1 cellular context compared by ENCODE assay signal in the genomic region with DNA sequence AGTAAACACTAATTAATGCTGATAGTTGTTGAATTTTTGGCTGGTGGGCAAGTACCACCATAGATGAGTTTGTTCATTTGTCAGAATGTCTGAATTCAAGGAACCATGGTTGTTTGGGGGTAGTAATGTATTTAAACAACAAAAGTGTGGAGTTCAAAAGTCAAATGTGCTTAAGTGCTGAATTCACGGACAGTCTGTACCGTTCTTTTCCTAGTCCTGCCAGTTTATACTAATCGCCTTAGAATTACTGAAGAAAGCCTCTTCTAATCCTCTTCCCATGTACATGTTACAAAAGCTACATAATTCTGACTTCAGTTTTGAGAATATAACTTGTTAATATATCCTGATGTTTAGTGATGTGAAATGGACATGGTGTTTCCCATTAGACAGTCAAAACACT.
TF ChIP-seq lines count a peak whose summit lies in the region.

No MANE protein-coding gene starts in this region.

TF ChIP-seq in WTC11, 78 proteins besides CTCF, POLR2A, EP300 and RAD21 (continued from another document):
- TF ChIP-seq, protein P1, sequence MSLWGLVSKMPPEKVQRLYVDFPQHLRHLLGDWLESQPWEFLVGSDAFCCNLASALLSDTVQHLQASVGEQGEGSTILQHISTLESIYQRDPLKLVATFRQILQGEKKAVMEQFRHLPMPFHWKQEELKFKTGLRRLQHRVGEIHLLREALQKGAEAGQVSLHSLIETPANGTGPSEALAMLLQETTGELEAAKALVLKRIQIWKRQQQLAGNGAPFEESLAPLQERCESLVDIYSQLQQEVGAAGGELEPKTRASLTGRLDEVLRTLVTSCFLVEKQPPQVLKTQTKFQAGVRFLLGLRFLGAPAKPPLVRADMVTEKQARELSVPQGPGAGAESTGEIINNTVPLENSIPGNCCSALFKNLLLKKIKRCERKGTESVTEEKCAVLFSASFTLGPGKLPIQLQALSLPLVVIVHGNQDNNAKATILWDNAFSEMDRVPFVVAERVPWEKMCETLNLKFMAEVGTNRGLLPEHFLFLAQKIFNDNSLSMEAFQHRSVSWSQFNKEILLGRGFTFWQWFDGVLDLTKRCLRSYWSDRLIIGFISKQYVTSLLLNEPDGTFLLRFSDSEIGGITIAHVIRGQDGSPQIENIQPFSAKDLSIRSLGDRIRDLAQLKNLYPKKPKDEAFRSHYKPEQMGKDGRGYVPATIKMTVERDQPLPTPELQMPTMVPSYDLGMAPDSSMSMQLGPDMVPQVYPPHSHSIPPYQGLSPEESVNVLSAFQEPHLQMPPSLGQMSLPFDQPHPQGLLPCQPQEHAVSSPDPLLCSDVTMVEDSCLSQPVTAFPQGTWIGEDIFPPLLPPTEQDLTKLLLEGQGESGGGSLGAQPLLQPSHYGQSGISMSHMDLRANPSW (CRISPR knock-in tag; conservative IDR thresholded peaks at IDR 0.05; ENCODE audit: low read depth) = no peak
- TF ChIP-seq FOXK1 (CRISPR knock-in tag; IDR thresholded peaks at IDR 0.05) (no peak), IRF2 (CRISPR knock-in tag; IDR thresholded peaks at IDR 0.05; ENCODE audit: borderline replicate concordance, low read depth) (no peak), PRRX2 (CRISPR knock-in tag; IDR thresholded peaks at IDR 0.05) (no peak), MXD4 (CRISPR knock-in tag; IDR thresholded peaks at IDR 0.05; ENCODE audit: borderline replicate concordance) (no peak), TEAD4 (CRISPR knock-in tag; IDR thresholded peaks at IDR 0.05) (no peak), TCF7 (CRISPR knock-in tag; IDR thresholded peaks at IDR 0.05; ENCODE audit: low read depth) (no peak), ZNF121 (CRISPR knock-in tag; IDR thresholded peaks at IDR 0.05) (no peak)
- TF ChIP-seq, protein P2, sequence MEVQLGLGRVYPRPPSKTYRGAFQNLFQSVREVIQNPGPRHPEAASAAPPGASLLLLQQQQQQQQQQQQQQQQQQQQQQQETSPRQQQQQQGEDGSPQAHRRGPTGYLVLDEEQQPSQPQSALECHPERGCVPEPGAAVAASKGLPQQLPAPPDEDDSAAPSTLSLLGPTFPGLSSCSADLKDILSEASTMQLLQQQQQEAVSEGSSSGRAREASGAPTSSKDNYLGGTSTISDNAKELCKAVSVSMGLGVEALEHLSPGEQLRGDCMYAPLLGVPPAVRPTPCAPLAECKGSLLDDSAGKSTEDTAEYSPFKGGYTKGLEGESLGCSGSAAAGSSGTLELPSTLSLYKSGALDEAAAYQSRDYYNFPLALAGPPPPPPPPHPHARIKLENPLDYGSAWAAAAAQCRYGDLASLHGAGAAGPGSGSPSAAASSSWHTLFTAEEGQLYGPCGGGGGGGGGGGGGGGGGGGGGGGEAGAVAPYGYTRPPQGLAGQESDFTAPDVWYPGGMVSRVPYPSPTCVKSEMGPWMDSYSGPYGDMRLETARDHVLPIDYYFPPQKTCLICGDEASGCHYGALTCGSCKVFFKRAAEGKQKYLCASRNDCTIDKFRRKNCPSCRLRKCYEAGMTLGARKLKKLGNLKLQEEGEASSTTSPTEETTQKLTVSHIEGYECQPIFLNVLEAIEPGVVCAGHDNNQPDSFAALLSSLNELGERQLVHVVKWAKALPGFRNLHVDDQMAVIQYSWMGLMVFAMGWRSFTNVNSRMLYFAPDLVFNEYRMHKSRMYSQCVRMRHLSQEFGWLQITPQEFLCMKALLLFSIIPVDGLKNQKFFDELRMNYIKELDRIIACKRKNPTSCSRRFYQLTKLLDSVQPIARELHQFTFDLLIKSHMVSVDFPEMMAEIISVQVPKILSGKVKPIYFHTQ (CRISPR knock-in tag; IDR thresholded peaks at IDR 0.05) = no peak
- TF ChIP-seq, protein P3, sequence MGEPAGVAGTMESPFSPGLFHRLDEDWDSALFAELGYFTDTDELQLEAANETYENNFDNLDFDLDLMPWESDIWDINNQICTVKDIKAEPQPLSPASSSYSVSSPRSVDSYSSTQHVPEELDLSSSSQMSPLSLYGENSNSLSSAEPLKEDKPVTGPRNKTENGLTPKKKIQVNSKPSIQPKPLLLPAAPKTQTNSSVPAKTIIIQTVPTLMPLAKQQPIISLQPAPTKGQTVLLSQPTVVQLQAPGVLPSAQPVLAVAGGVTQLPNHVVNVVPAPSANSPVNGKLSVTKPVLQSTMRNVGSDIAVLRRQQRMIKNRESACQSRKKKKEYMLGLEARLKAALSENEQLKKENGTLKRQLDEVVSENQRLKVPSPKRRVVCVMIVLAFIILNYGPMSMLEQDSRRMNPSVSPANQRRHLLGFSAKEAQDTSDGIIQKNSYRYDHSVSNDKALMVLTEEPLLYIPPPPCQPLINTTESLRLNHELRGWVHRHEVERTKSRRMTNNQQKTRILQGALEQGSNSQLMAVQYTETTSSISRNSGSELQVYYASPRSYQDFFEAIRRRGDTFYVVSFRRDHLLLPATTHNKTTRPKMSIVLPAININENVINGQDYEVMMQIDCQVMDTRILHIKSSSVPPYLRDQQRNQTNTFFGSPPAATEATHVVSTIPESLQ (CRISPR knock-in tag; IDR thresholded peaks at IDR 0.05) = no peak
- TF ChIP-seq, protein P4, sequence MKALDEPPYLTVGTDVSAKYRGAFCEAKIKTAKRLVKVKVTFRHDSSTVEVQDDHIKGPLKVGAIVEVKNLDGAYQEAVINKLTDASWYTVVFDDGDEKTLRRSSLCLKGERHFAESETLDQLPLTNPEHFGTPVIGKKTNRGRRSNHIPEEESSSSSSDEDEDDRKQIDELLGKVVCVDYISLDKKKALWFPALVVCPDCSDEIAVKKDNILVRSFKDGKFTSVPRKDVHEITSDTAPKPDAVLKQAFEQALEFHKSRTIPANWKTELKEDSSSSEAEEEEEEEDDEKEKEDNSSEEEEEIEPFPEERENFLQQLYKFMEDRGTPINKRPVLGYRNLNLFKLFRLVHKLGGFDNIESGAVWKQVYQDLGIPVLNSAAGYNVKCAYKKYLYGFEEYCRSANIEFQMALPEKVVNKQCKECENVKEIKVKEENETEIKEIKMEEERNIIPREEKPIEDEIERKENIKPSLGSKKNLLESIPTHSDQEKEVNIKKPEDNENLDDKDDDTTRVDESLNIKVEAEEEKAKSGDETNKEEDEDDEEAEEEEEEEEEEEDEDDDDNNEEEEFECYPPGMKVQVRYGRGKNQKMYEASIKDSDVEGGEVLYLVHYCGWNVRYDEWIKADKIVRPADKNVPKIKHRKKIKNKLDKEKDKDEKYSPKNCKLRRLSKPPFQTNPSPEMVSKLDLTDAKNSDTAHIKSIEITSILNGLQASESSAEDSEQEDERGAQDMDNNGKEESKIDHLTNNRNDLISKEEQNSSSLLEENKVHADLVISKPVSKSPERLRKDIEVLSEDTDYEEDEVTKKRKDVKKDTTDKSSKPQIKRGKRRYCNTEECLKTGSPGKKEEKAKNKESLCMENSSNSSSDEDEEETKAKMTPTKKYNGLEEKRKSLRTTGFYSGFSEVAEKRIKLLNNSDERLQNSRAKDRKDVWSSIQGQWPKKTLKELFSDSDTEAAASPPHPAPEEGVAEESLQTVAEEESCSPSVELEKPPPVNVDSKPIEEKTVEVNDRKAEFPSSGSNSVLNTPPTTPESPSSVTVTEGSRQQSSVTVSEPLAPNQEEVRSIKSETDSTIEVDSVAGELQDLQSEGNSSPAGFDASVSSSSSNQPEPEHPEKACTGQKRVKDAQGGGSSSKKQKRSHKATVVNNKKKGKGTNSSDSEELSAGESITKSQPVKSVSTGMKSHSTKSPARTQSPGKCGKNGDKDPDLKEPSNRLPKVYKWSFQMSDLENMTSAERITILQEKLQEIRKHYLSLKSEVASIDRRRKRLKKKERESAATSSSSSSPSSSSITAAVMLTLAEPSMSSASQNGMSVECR (CRISPR knock-in tag; IDR thresholded peaks at IDR 0.05; ENCODE audit: borderline replicate concordance) = no peak
TF ChIP-seq in WTC11: peak in this region for 0.
